ENCODE assay signal across 8 cellular contexts in the genomic region with DNA sequence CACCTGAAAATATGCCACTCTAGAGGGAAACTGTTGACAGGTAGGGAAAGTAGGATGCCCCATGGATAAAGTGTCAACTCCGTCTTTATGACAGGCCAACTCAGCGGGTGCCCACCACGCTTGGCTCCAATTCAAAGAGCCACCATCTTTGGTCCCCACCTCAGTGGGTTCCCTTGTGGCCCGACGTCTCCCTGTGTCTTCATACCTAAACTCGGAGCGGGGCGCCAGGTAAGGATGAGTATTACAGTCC. TPM values are rescaled to one million over a fixed set of nuclear protein-coding genes. Genes with fewer than 3 reads are reported as not detected.
DNase-seq lines count a peak whose midpoint lies in the region; ATAC-seq and TF ChIP-seq lines count a peak whose summit lies in the region.

No MANE protein-coding gene starts in this region.

- H3K9me3 Mint-ChIP-seq in CD8-positive, alpha-beta memory T cell: no peaks in the 10 kb centered on the region

- H3K36me3 ChIP-seq in CD8-positive, alpha-beta memory T cell (ENCODE audit: insufficient read depth, low read length): peaks cover 20% of the 10 kb centered on the region
- peaks cover 15% of the 10 kb centered on the region for H3K36me3 ChIP-seq in Panc1 (ENCODE audit: control insufficient read depth, insufficient read depth, low read length)
- no peaks in the 10 kb centered on the region for H3K36me3 ChIP-seq in ovary

- DNase-seq in CD8-positive, alpha-beta memory T cell: no peak
- DNase-seq in Panc1 (ENCODE audit: low read depth, low spot score) (no peak), epithelial cell of prostate (ENCODE audit: low read depth, low spot score) (no peak), ovary (no peak), inferior parietal cortex (ENCODE audit: extremely low spot score) (no peak), globus pallidus (ENCODE audit: low spot score) (no peak)

- ATAC-seq in Panc1: no peak
- ATAC-seq in GM19467 (IDR thresholded peaks at IDR 0.05; ENCODE audit: unreplicated experiment): no peak
- no peak for ATAC-seq in HG02642 (IDR thresholded peaks at IDR 0.05; ENCODE audit: poor library complexity, unreplicated experiment)

- no peaks in the 10 kb centered on the region for H3K9me3 ChIP-seq in CD8-positive, alpha-beta memory T cell (ENCODE audit: low read length)
- H3K9me3 ChIP-seq in Panc1 (ENCODE audit: control insufficient read depth, insufficient read depth, low read depth, low read length) (no peaks in the 10 kb centered on the region), ovary (no peaks in the 10 kb centered on the region)

- no peak for TF ChIP-seq EP300 in ovary (IDR thresholded peaks at IDR 0.05)

- POLR2A ChIA-PET in CD8-positive, alpha-beta memory T cell (lab: Charles Lee): interaction anchor here (0.7 to 7.4 kb wide), 17 partner anchors 15 to 223 kb away, joined by 3 to 70 read pairs (median 5); a partner anchor contains a TSS
- POLR2A ChIA-PET in Panc1 (lab: Charles Lee): interaction anchor here (1.0 kb wide), 2 partner anchors 10 to 25 kb away, joined by 3 to 5 read pairs; no protein-coding TSS in a partner anchor

- CTCF ChIA-PET in CD8-positive, alpha-beta memory T cell (lab: Charles Lee): interaction anchor here (0.7 to 17.1 kb wide), 11 partner anchors 10 to 235 kb away, joined by 3 to 697 read pairs (median 4); a partner anchor contains a TSS
- CTCF ChIA-PET in Panc1 (lab: Charles Lee): interaction anchor here (0.7 kb wide), 1 partner anchor 13 kb away, joined by 3 read pairs; no protein-coding TSS in a partner anchor

- peaks cover 45 to 65% (median 49%) of the 10 kb centered on the region in 3 donors for H3K4me1 Mint-ChIP-seq in CD8-positive, alpha-beta memory T cell

- H3K4me3 Mint-ChIP-seq in CD8-positive, alpha-beta memory T cell: peak overlapping the region; percentile 90 to 98 (median 94)

- H3K27ac Mint-ChIP-seq in CD8-positive, alpha-beta memory T cell: peak overlapping the region; percentile 92 to 100 (median 99)

- TF ChIP-seq CTCF in Panc1 (IDR thresholded peaks at IDR 0.05) (no peak), ovary (IDR thresholded peaks at IDR 0.05) (no peak)

- no peak for TF ChIP-seq POLR2A in ovary (IDR thresholded peaks at IDR 0.05)

- BruUV-seq in Panc1 (replicated peaks; lab: Mats Ljungman, UMichigan): no TSS peak

- H3K36me3 Mint-ChIP-seq in CD8-positive, alpha-beta memory T cell: peaks cover 11 to 57% (median 16%) of the 10 kb centered on the region in 3 donors

- no peaks in the 10 kb centered on the region for H3K27me3 ChIP-seq in CD8-positive, alpha-beta memory T cell (ENCODE audit: insufficient read depth, low read length, poor library complexity, severe bottlenecking)
- H3K27me3 ChIP-seq in Panc1 (ENCODE audit: control insufficient read depth, insufficient read depth, low read length) (no peaks in the 10 kb centered on the region), ovary (no peaks in the 10 kb centered on the region)

- in situ Hi-C loops in Panc1 (cut with HindIII; ENCODE audit: low pct_unique_long_range_greater_than_20kb, low sequenced_read_pairs): no loop called here

- H3K4me3 ChIP-seq in CD8-positive, alpha-beta memory T cell (ENCODE audit: low read length): peak overlapping the region; percentile 81
- peak overlapping the region; percentile 69 to 85 for H3K4me3 ChIP-seq in Panc1 (ENCODE audit: low read depth in 2 of 2, low read length in 2 of 2)
- peak overlapping the region; percentile 49 for H3K4me3 ChIP-seq in ovary

- intact Hi-C loops in Panc1 (cut with micrococcal nuclease; ENCODE audit: unreplicated experiment) (no loop called here), ovary (cut with DNase I) (no loop called here)

- 2 to 3% (median 3%) methylated on average over 8 of the region's 8 CpGs for WGBS in ovary, 3 donors

- H3K27me3 Mint-ChIP-seq in CD8-positive, alpha-beta memory T cell: peaks cover 0 to 2% of the 10 kb centered on the region in 2 donors

- H3K27ac ChIP-seq in CD8-positive, alpha-beta memory T cell (ENCODE audit: low read depth, low read length): peak overlapping the region; percentile 92
- H3K27ac ChIP-seq in Panc1 (ENCODE audit: low read length) (peak overlapping the region; percentile 100), epithelial cell of prostate (peak overlapping the region; percentile 95), ovary (peak overlapping the region; percentile 98)

- H3K4me1 ChIP-seq in CD8-positive, alpha-beta memory T cell (ENCODE audit: insufficient read depth, low read length): peaks cover 22% of the 10 kb centered on the region
- H3K4me1 ChIP-seq in Panc1 (ENCODE audit: control insufficient read depth, insufficient read depth, low read length) (peaks cover 15% of the 10 kb centered on the region), ovary (ENCODE audit: insufficient read depth) (peaks cover 2% of the 10 kb centered on the region)

RNA-seq across cellular contexts. Expression of a gene that starts 0.3 kb away (rescaled TPM):
- 10 to 100 TPM; 59.4 to 71.1 TPM for total RNA-seq in CD8-positive, alpha-beta memory T cell
- polyA plus RNA-seq in CD8-positive, alpha-beta memory T cell: 6.4 TPM
- total RNA-seq in Panc1 (2021; ENCODE audit: unreplicated experiment) (68.6 TPM), ovary (10 to 100 TPM; 13.1 to 62.5 (median 43.9) TPM)
- polyA plus RNA-seq in Panc1 (2012; ENCODE audit: insufficient read length): 36.0 TPM
- 10 to 100 TPM; 20.1 to 39.0 TPM for polyA plus RNA-seq in ovary

RNA-seq across cellular contexts. Expression of a gene that starts 3.3 kb away (rescaled TPM):
- 1,000 to 10,000 TPM; 1,610 to 1,639 TPM for total RNA-seq in CD8-positive, alpha-beta memory T cell
- 136 TPM for polyA plus RNA-seq in CD8-positive, alpha-beta memory T cell
- total RNA-seq in Panc1 (2021; ENCODE audit: unreplicated experiment) (853 TPM), ovary (100 to 1,000 TPM; 242 to 697 (median 630) TPM)
- polyA plus RNA-seq in Panc1 (2012; ENCODE audit: insufficient read length): 1,083 TPM
- polyA plus RNA-seq in ovary: 100 to 1,000 TPM; 370 to 772 TPM

RNA-seq across cellular contexts. Expression of a gene that starts 25.7 kb away (rescaled TPM):
- 100 to 1,000 TPM; 154 to 155 TPM for total RNA-seq in CD8-positive, alpha-beta memory T cell
- 104 TPM for polyA plus RNA-seq in CD8-positive, alpha-beta memory T cell
- total RNA-seq in Panc1 (2021; ENCODE audit: unreplicated experiment) (176 TPM), ovary (100 to 1,000 TPM in 6 of 7 donors, 10 to 100 TPM in 1; 64.1 to 154 (median 116) TPM)
- 221 TPM for polyA plus RNA-seq in Panc1 (2012; ENCODE audit: insufficient read length)
- polyA plus RNA-seq in ovary: 100 to 1,000 TPM; 124 to 180 TPM

RNA-seq across cellular contexts. Expression of a gene that starts 26.0 kb away (rescaled TPM):
- 10 to 100 TPM; 28.1 to 29.2 TPM for total RNA-seq in CD8-positive, alpha-beta memory T cell
- polyA plus RNA-seq in CD8-positive, alpha-beta memory T cell: 11.7 TPM
- total RNA-seq in Panc1 (2021; ENCODE audit: unreplicated experiment): 21.9 TPM
- polyA plus RNA-seq in Panc1 (2012; ENCODE audit: insufficient read length): 26.9 TPM
- 10 to 100 TPM in 5 of 7 donors, 1 to 10 TPM in 2; 3.4 to 23.2 (median 15.3) TPM for total RNA-seq in ovary
- 10 to 100 TPM; 15.3 to 15.4 TPM for polyA plus RNA-seq in ovary

RNA-seq across cellular contexts. Expression of a gene that starts 27.5 kb away (rescaled TPM):
- total RNA-seq in CD8-positive, alpha-beta memory T cell: 100 to 1,000 TPM; 267 to 294 TPM
- polyA plus RNA-seq in CD8-positive, alpha-beta memory T cell: 0.58 TPM
- total RNA-seq in Panc1 (2021; ENCODE audit: unreplicated experiment): 106 TPM
- polyA plus RNA-seq in Panc1 (2012; ENCODE audit: insufficient read length): 166 TPM
- total RNA-seq in ovary: 100 to 1,000 TPM in 1 of 7 donors, 10 to 100 TPM in 5, 1 to 10 TPM in 1; 9.7 to 221 (median 20.6) TPM
- 10 to 100 TPM; 16.1 to 30.6 TPM for polyA plus RNA-seq in ovary
